26 cellular contexts compared by ENCODE assay signal in the genomic region with DNA sequence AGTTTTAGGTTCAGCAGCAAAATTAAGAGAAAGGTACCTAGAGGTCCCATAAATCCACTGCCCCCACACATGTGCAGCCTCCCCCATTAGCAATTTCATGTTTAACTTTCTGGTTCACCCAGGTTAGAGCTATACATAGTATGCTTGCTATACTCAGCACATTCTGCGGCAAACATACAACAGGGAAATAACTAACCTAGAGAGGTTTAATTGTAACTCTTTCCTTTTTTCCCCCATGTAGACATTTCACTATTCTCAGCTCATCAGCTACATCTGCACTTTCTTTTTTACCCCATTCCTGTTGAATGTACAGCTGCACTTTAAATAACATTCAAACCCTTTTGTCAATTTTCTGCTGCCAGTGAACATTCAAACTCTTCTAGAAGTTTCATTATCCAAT.
"Had no signal": no experiment of that assay in that cellular context is flagged by ENCODE, and none has a peak within 500 bp of the region (broad histone marks: within the 10 kb centered on the region; RNA-seq: fewer than 3 reads in every experiment).

No MANE protein-coding gene starts in this region.

- H3K4me1 ChIP-seq: gastroesophageal sphincter, uterus had no signal

- H3K9me3 ChIP-seq: gastroesophageal sphincter, thoracic aorta, uterus had no signal

- H3K27ac ChIP-seq: brain microvascular endothelial cell, coronary artery, dorsolateral prefrontal cortex, gastroesophageal sphincter, thoracic aorta, uterus had no signal

- H3K4me3 Mint-ChIP-seq: activated naive CD4-positive, alpha-beta T cell treated with anti-CD3 and anti-CD28 coated beads, Interleukin-2, amount 50 U/mL, for 24 hours; immature natural killer cell; nephron had no signal

- ATAC-seq: gastroesophageal sphincter; left colon; right cardiac atrium; stimulated activated naive CD8-positive, alpha-beta T cell treated with anti-CD3 and anti-CD28 coated beads, Interleukin-15, Interleukin-2, amounts not matched to agents 100 U/mL and 50 U/mL, for 24 hours had no signal

- H3K9me3 Mint-ChIP-seq: activated naive CD4-positive, alpha-beta T cell treated with anti-CD3 and anti-CD28 coated beads, Interleukin-2, amount 50 U/mL, for 24 hours; immature natural killer cell; nephron had no signal

- DNase-seq: activated CD4-positive, alpha-beta T cell treated with anti-CD3 and anti-CD28 coated beads for 1 hour; activated CD8-positive, alpha-beta memory T cell treated with anti-CD3 and anti-CD28 coated beads for 24 hours; activated CD8-positive, alpha-beta memory T cell treated with anti-CD3 and anti-CD28 coated beads, Interleukin-2, amount 50 U/mL, for 48 hours; activated gamma-delta T cell treated with Interleukin-2 at 50 U/mL for 16 hours; amniotic stem cell; brain microvascular endothelial cell; dorsolateral prefrontal cortex; effector memory CD4-positive, alpha-beta T cell; head of caudate nucleus; hippocampal formation; immature natural killer cell; kidney; left colon; mammary epithelial cell; posterior cingulate gyrus; right cardiac atrium; stimulated activated naive CD8-positive, alpha-beta T cell treated with anti-CD3 and anti-CD28 coated beads, Interleukin-15, Interleukin-2, amounts not matched to agents 100 U/mL and 50 U/mL, for 24 hours; T-helper 2 cell; trophoblast cell; uterus had no signal

- FAIRE-seq: astrocyte, kidney had no signal

- H3K36me3 ChIP-seq: uterus had no signal

- H3K4me1 Mint-ChIP-seq: activated naive CD4-positive, alpha-beta T cell treated with anti-CD3 and anti-CD28 coated beads, Interleukin-2, amount 50 U/mL, for 24 hours; immature natural killer cell; nephron had no signal

- H3K4me3 ChIP-seq: coronary artery, dorsolateral prefrontal cortex, gastroesophageal sphincter, thoracic aorta, uterus had no signal

- H3K27me3 ChIP-seq: brain microvascular endothelial cell, dorsolateral prefrontal cortex, gastroesophageal sphincter, uterus had no signal

- H3K27me3 Mint-ChIP-seq: activated naive CD4-positive, alpha-beta T cell treated with anti-CD3 and anti-CD28 coated beads, Interleukin-2, amount 50 U/mL, for 24 hours had no signal

- H3K27ac Mint-ChIP-seq: activated naive CD4-positive, alpha-beta T cell treated with anti-CD3 and anti-CD28 coated beads, Interleukin-2, amount 50 U/mL, for 24 hours; nephron had no signal
